In the genomic region with DNA sequence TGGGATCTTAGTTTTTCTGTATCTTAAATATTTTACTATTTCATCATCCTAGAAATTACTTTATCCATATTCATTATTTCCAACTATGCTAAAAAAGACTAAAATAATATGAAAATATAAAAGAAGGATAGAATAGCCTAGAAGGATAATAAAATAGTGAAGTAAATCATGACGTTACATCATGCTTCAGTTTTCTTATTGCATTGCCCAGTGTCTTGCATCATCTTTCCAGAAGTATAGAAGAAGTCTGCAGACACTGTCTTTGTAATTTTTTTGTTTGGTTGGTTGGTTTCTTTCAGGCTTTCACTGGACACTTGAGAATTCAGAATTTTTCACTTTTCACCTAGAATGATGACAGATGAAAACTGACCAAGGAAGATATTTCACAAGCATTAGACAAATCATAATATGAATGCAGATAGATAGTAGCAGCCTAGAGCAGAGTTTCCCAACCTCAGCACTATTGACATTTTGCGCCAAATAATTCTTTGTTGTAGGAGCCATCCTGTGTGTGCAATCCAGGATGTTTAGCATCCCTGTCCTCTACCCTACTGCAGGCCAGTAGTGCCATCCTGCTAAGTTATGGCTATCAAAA, we compare ENCODE assay signal across 14 cellular contexts. TPM values are rescaled to one million over a fixed set of nuclear protein-coding genes. Genes with fewer than 3 reads are reported as not detected.
"Had no signal": no experiment of that assay in that cellular context is flagged by ENCODE, and none has a peak within 500 bp of the region (broad histone marks: within the 10 kb centered on the region; RNA-seq: fewer than 3 reads in every experiment).

No MANE protein-coding gene starts in this region.

RNA-seq across cellular contexts. Expression of a gene that starts 23.3 kb away (rescaled TPM):
- total RNA-seq: activated B cell treated with CpG ODN at 0.5 μM for 24 hours; activated CD4-positive, alpha-beta memory T cell treated with anti-CD3 and anti-CD28 coated beads for 36 hours; activated CD4-positive, alpha-beta memory T cell treated with anti-CD3 and anti-CD28 coated beads, Interleukin-2, amount 10 ng/mL, durations not matched to agents 7 days and 5 days; activated CD4-positive, alpha-beta T cell treated with anti-CD3 and anti-CD28 coated beads for 36 hours; activated CD4-positive, alpha-beta T cell treated with anti-CD3 and anti-CD28 coated beads, Interleukin-2, amount 10 ng/mL, durations not matched to agents 24 days and 14 days; activated CD4-positive, alpha-beta T cell treated with anti-CD3 and anti-CD28 coated beads, Interleukin-2, amount 10 ng/mL, durations not matched to agents 7 days and 5 days; activated CD8-positive, alpha-beta memory T cell treated with anti-CD3 and anti-CD28 coated beads for 36 hours; activated CD8-positive, alpha-beta memory T cell treated with anti-CD3 and anti-CD28 coated beads, Interleukin-2, amount 10 ng/mL, durations not matched to agents 7 days and 5 days; activated CD8-positive, alpha-beta T cell treated with anti-CD3 and anti-CD28 coated beads for 36 hours; activated CD8-positive, alpha-beta T cell treated with anti-CD3 and anti-CD28 coated beads, Interleukin-2, amount 10 ng/mL, durations not matched to agents 7 days and 5 days; T-cell; T-helper 1 cell treated with Interleukin-12 subunit alpha and Interleukin-12 subunit beta and Interleukin-4 antibody, amounts not matched to agents 30 ng/mL and 1 ng/mL, for 36 hours; T-helper 2 cell treated with Interferon-gamma antibody and Interleukin-4, amounts not matched to agents 100 ng/mL and 5 ng/mL, for 36 hours; WTC11 had no signal
